Comparison of ENCODE assay signal across 9 cellular contexts in genomic region chr2:43193996-43194869, GRCh38. TPM values are rescaled to one million over a fixed set of nuclear protein-coding genes. Genes with fewer than 3 reads are reported as not detected.
DNase-seq lines count a peak whose midpoint lies in the region; ATAC-seq, FAIRE-seq and TF ChIP-seq lines count a peak whose summit lies in the region.
"Had no signal": no experiment of that assay in that cellular context is flagged by ENCODE, and none has a peak within 500 bp of the region (broad histone marks: within the 10 kb centered on the region; RNA-seq: fewer than 3 reads in every experiment).

No MANE protein-coding gene starts in this region.

- no peaks in the 10 kb centered on the region for H3K27me3 ChIP-seq in mucosa of rectum (ENCODE audit: control insufficient read depth in 2 of 2, insufficient read depth in 2 of 2, low read length in 2 of 2)
- no peaks in the 10 kb centered on the region for H3K27me3 ChIP-seq in heart right ventricle

- FAIRE-seq in RCC 7860 (lab: Jason Lieb, UNC) (peak; percentile 15), GM12892 (lab: Jason Lieb, UNC) (no peak)
- FAIRE-seq: frontal cortex had no signal

- peak overlapping the region; percentile 97 to 99 for H3K27ac ChIP-seq in mucosa of rectum (ENCODE audit: low read depth in 2 of 2, low read length in 2 of 2)
- H3K27ac ChIP-seq in heart right ventricle = peak overlapping the region in 1 of 10 donors; percentile 81

- ATAC-seq in GM21825 (IDR thresholded peaks at IDR 0.05; ENCODE audit: unreplicated experiment) (peak; percentile 53), heart right ventricle (no peak)

- TF ChIP-seq CTCF in GM13977 (IDR thresholded peaks at IDR 0.05; ENCODE audit: extremely low read depth, insufficient read depth, missing control alignments) = no peak
- TF ChIP-seq CTCF in heart right ventricle (IDR thresholded peaks at IDR 0.05) = no peak

- WGBS in heart right ventricle, 2 donors = 83 to 84% methylated on average over 15 of the region's 15 CpGs

- no peak for TF ChIP-seq POLR2A in GM12892 (IDR thresholded peaks at IDR 0.05; ENCODE audit: low read depth, low read length)

- H3K4me1 ChIP-seq in mucosa of rectum (ENCODE audit: control insufficient read depth in 2 of 2, insufficient read depth in 2 of 2, low read length in 2 of 2) (peaks cover 38 to 49% of the 10 kb centered on the region in 2 donors), heart right ventricle (peaks cover 0 to 39% (median 0%) of the 10 kb centered on the region in 9 donors)

- in situ Hi-C loops in GM13977 (cut with MboI; ENCODE audit: low pct_unique_long_range_greater_than_20kb, low sequenced_read_pairs, unreplicated experiment) = no loop called here

- H3K9me3 ChIP-seq in mucosa of rectum (ENCODE audit: control insufficient read depth in 2 of 2, low read length in 2 of 2) (no peaks in the 10 kb centered on the region), heart right ventricle (no peaks in the 10 kb centered on the region)

- DNase-seq in GM13977 (ENCODE audit: low spot score) = peak; percentile 44
- DNase-seq in RCC 7860 (ENCODE audit: low spot score) = peak; percentile 68
- no peak for DNase-seq in GM12892 (ENCODE audit: insufficient read length)
- DNase-seq in heart right ventricle = no peak
- DNase-seq in hepatic stellate cell (ENCODE audit: low spot score) = no peak
- no peak for DNase-seq in NCI-H1092 treated with DMSO at 0.1 percent for 48 hours (lab: John Stamatoyannopoulos, UW)

- H3K9ac ChIP-seq in mucosa of rectum (ENCODE audit: low read depth in 1 of 2, low read length in 2 of 2) = peak overlapping the region; percentile 79 to 80

- peak overlapping the region; percentile 47 to 54 for H3K4me3 ChIP-seq in mucosa of rectum (ENCODE audit: low read length in 2 of 2)
- H3K4me3 ChIP-seq in heart right ventricle = peak overlapping the region in 1 of 10 donors; percentile 12

- no peaks in the 10 kb centered on the region for H3K36me3 ChIP-seq in mucosa of rectum (ENCODE audit: control insufficient read depth in 2 of 2, insufficient read depth in 2 of 2, low read length in 2 of 2)
- no peaks in the 10 kb centered on the region for H3K36me3 ChIP-seq in heart right ventricle

- intact Hi-C loops in heart right ventricle (cut with DNase I) = no loop called here

RNA-seq across cellular contexts. Expression of gene ZFP36L2, which starts 32.2 kb away (rescaled TPM):
- polyA plus RNA-seq in GM12892 (2012; ENCODE audit: missing spikeins) = 17.0 TPM
- 10 to 100 TPM; 34.4 to 69.6 (median 42.3) TPM for total RNA-seq in heart right ventricle
- polyA plus RNA-seq in heart right ventricle = 10 to 100 TPM; 26.8 to 53.2 TPM

Comparison
In these comparisons a context has a peak if more than half of its experiments do, and no peak if none do; other contexts are left out.
1. DNase-seq: peak in GM13977 (single experiment) and RCC 7860 (single experiment); none in GM12892 (single experiment), heart right ventricle (0 of 2), hepatic stellate cell (single experiment) and NCI-H1092 treated with DMSO at 0.1 percent for 48 hours (single experiment).